Comparison of ENCODE assay signal across 9 cellular contexts in the genomic region with DNA sequence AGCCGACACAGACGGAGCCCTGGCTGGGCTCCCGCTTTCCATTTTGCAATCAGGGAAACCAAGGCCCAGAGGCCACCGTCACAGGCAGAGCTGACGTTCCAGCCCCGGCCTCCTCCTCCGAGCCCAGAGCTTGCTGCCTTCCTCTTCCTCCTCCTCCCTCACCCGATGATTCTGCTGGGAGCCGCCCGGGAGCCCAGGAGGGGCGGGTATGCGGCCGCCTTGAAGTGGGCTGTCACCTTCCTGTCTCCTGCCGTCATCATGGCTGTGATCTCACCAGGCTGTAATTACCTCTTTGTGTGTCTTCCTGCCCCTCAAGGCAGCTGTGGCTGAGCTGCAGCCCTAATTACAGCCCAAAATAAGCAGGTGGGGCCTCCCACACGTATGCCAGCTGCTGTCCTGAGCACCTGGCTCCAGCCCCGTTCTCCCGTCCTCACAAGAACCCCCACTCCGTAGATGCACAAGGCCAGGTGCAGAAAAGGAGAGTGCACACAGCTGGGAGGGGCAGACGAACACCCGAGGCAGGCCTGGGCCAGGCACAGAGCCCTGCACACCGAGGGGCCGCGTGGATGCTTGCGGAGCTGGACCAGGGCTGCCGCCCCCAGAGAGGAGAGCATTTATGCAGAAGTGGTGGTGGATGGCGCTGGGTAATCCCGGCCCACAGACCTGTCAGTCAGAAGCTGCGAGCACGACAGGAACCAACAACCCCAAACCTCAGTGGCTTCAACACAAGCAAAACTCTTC. TPM values are rescaled to one million over a fixed set of nuclear protein-coding genes. Genes with fewer than 3 reads are reported as not detected.
DNase-seq lines count a peak whose midpoint lies in the region; ATAC-seq and TF ChIP-seq lines count a peak whose summit lies in the region.
"Had no signal": no experiment of that assay in that cellular context is flagged by ENCODE, and none has a peak within 500 bp of the region (broad histone marks: within the 10 kb centered on the region; RNA-seq: fewer than 3 reads in every experiment).

No MANE protein-coding gene starts in this region.

- ATAC-seq in activated T-cell treated with anti-CD3 and anti-CD28 coated beads, Interleukin-2, amount 50 U/mL, for 72 hours (replicated peaks in 1 of 2) = peak; percentile 43 to 53
- ATAC-seq in foreskin keratinocyte (peak; percentile 39), HG03280 (IDR thresholded peaks at IDR 0.05; ENCODE audit: unreplicated experiment) (no peak), HG02759 (IDR thresholded peaks at IDR 0.05; ENCODE audit: unreplicated experiment) (no peak)

- H3K4me1 ChIP-seq in HEK293 (ENCODE audit: control insufficient read depth, insufficient read depth, low read length) (peaks cover 5% of the 10 kb centered on the region; the same call in 1 of the 2 replicates), NT2/D1 (ENCODE audit: insufficient read depth, insufficient read length) (peaks cover 27% of the 10 kb centered on the region), foreskin keratinocyte (peaks cover 2% of the 10 kb centered on the region)

- H3K4me1 Mint-ChIP-seq in activated T-cell treated with anti-CD3 and anti-CD28 coated beads, Interleukin-2, amount 50 U/mL, for 72 hours (ENCODE audit: low read depth) = peaks cover 45% of the 10 kb centered on the region

- no peaks in the 10 kb centered on the region for H3K27me3 Mint-ChIP-seq in activated T-cell treated with anti-CD3 and anti-CD28 coated beads, Interleukin-2, amount 50 U/mL, for 72 hours (ENCODE audit: low read depth)

- H3K9me3 ChIP-seq in HEK293 (ENCODE audit: control insufficient read depth, insufficient read depth, low read depth, low read length) (no peaks in the 10 kb centered on the region), NT2/D1 (ENCODE audit: insufficient read depth, low read length) (peaks cover 7% of the 10 kb centered on the region; the same call in 1 of the 2 replicates)
- H3K9me3 ChIP-seq: SJSA1 had no signal

- no peaks in the 10 kb centered on the region for H3K36me3 Mint-ChIP-seq in activated T-cell treated with anti-CD3 and anti-CD28 coated beads, Interleukin-2, amount 50 U/mL, for 72 hours (ENCODE audit: insufficient read depth in 2 of 2)

- peak overlapping the region; percentile 91 to 93 for H3K4me3 Mint-ChIP-seq in activated T-cell treated with anti-CD3 and anti-CD28 coated beads, Interleukin-2, amount 50 U/mL, for 72 hours

- H3K4me3 ChIP-seq in HEK293 (ENCODE audit: low read depth, low read length) (peak overlapping the region; percentile 21), NT2/D1 (ENCODE audit: insufficient read length, low read depth) (peak overlapping the region; percentile 21), skin epidermis (peak overlapping the region in 6 of 7 experiments; percentile 7 to 26 (median 10))
- H3K4me3 ChIP-seq: SJSA1 had no signal

- TF ChIP-seq CTCF in HEK293 (tag by site-specific recombination; IDR thresholded peaks at IDR 0.05) (no peak), foreskin keratinocyte (conservative IDR thresholded peaks at IDR 0.05) (no peak)

- peak overlapping the region; percentile 93 for H3K27ac Mint-ChIP-seq in activated T-cell treated with anti-CD3 and anti-CD28 coated beads, Interleukin-2, amount 50 U/mL, for 72 hours

- H3K27ac ChIP-seq in HEK293 (ENCODE audit: extremely low read depth, low read depth, low read length) (no peak overlapping the region), foreskin keratinocyte (no peak overlapping the region), skin epidermis (peak overlapping the region in 20 of 21 experiments; percentile 34 to 95 (median 78))
- H3K27ac ChIP-seq: SJSA1 had no signal

- no peaks in the 10 kb centered on the region for H3K9me3 Mint-ChIP-seq in activated T-cell treated with anti-CD3 and anti-CD28 coated beads, Interleukin-2, amount 50 U/mL, for 72 hours

- DNase-seq in NT2/D1 (ENCODE audit: low read depth, low spot score) (no peak), foreskin keratinocyte (peak; percentile 67 to 87)
- DNase-seq in activated T-cell treated with anti-CD3 and anti-CD28 coated beads, Interleukin-2, amount 50 U/mL, for 72 hours = peak; percentile 78 to 80
- no peak for DNase-seq in NK-92 treated with Interleukin-12 subunit alpha and Interleukin-12 subunit beta, amount 100 ng/mL, for 24 hours (lab: John Stamatoyannopoulos, UW)

- H3K36me3 ChIP-seq in HEK293 (ENCODE audit: control insufficient read depth in 2 of 2, insufficient read depth in 1 of 2, low read length in 2 of 2) = peaks cover 0 to 11% of the 10 kb centered on the region in 2 experiments; a peak in 1 of 3 replicates
- peaks cover 30% of the 10 kb centered on the region for H3K36me3 ChIP-seq in NT2/D1 (ENCODE audit: insufficient read depth, insufficient read length, low read length)

- POLR2A ChIA-PET in HEK293 (lab: Yijun Ruan, JAX) = interaction anchor here (0.8 to 2.4 kb wide), 7 partner anchors 11 to 192 kb away, joined by 3 to 35 read pairs (median 3); partner anchors contain the start of genes CDC34 and SHC2

- peak overlapping the region; percentile 77 for H3K9ac ChIP-seq in NT2/D1 (ENCODE audit: insufficient read length, low read depth)

- CTCF ChIA-PET in HEK293 (lab: Yijun Ruan, JAX) = interaction anchor here (0.6 to 2.9 kb wide), 37 partner anchors 8 to 490 kb away, joined by 3 to 49 read pairs (median 4); partner anchors contain the start of genes BSG, C2CD4C and CDC34

- H3K27me3 ChIP-seq in NT2/D1 (ENCODE audit: insufficient read depth, insufficient read length) = no peaks in the 10 kb centered on the region
- H3K27me3 ChIP-seq in foreskin keratinocyte = no peaks in the 10 kb centered on the region
- H3K27me3 ChIP-seq: SJSA1 had no signal

TF ChIP-seq in HEK293, 187 proteins besides CTCF, POLR2A, EP300 and RAD21 (continues in another document):
- TF ChIP-seq ZNF174 (tag by site-specific recombination; IDR thresholded peaks at IDR 0.05) (no peak), ZNF76 (tag by site-specific recombination; IDR thresholded peaks at IDR 0.05; ENCODE audit: borderline replicate concordance, low read depth) (no peak), ZNF747 (tag by site-specific recombination; IDR thresholded peaks at IDR 0.05) (no peak), ZNF707 (tag by site-specific recombination; IDR thresholded peaks at IDR 0.05) (0 out of 2 replicates have a peak, but pooled peaks have one; percentile 22), YY2 (tag by site-specific recombination; IDR thresholded peaks at IDR 0.05) (no peak), ZNF10 (tag by site-specific recombination; IDR thresholded peaks at IDR 0.05) (peak; percentile 91), ZNF214 (tag by site-specific recombination; IDR thresholded peaks at IDR 0.05; ENCODE audit: borderline replicate concordance) (no peak), ZNF513 (tag by site-specific recombination; IDR thresholded peaks at IDR 0.05) (peak; percentile 87)
- TF ChIP-seq, protein P1, sequence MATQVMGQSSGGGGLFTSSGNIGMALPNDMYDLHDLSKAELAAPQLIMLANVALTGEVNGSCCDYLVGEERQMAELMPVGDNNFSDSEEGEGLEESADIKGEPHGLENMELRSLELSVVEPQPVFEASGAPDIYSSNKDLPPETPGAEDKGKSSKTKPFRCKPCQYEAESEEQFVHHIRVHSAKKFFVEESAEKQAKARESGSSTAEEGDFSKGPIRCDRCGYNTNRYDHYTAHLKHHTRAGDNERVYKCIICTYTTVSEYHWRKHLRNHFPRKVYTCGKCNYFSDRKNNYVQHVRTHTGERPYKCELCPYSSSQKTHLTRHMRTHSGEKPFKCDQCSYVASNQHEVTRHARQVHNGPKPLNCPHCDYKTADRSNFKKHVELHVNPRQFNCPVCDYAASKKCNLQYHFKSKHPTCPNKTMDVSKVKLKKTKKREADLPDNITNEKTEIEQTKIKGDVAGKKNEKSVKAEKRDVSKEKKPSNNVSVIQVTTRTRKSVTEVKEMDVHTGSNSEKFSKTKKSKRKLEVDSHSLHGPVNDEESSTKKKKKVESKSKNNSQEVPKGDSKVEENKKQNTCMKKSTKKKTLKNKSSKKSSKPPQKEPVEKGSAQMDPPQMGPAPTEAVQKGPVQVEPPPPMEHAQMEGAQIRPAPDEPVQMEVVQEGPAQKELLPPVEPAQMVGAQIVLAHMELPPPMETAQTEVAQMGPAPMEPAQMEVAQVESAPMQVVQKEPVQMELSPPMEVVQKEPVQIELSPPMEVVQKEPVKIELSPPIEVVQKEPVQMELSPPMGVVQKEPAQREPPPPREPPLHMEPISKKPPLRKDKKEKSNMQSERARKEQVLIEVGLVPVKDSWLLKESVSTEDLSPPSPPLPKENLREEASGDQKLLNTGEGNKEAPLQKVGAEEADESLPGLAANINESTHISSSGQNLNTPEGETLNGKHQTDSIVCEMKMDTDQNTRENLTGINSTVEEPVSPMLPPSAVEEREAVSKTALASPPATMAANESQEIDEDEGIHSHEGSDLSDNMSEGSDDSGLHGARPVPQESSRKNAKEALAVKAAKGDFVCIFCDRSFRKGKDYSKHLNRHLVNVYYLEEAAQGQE (tag by site-specific recombination; IDR thresholded peaks at IDR 0.05) = no peak

RNA-seq across cellular contexts. Expression of gene TPGS1, which starts 4.0 kb away (rescaled TPM):
- total RNA-seq in activated T-cell treated with anti-CD3 and anti-CD28 coated beads, Interleukin-2, amount 50 U/mL, for 72 hours = 10 to 100 TPM; 11.9 to 12.1 TPM
- 7.3 and 7.9 TPM in 2 replicates for total RNA-seq in foreskin keratinocyte
- polyA plus RNA-seq in foreskin keratinocyte = 7.6 and 9.9 TPM in 2 replicates

RNA-seq across cellular contexts. Expression of gene MADCAM1, which starts 15.0 kb away (rescaled TPM):
- under 1 TPM; 0.31 to 0.32 TPM for total RNA-seq in activated T-cell treated with anti-CD3 and anti-CD28 coated beads, Interleukin-2, amount 50 U/mL, for 72 hours
- total RNA-seq in foreskin keratinocyte = 0.07 and 0.10 TPM in 2 replicates
- polyA plus RNA-seq in foreskin keratinocyte = 0.09 and 0.15 TPM in 2 replicates
- total RNA-seq: SJSA1 had no signal

RNA-seq across cellular contexts. Expression of gene CDC34, which starts 20.3 kb away (rescaled TPM):
- total RNA-seq in activated T-cell treated with anti-CD3 and anti-CD28 coated beads, Interleukin-2, amount 50 U/mL, for 72 hours = 10 to 100 TPM; 48.4 to 56.1 TPM
- total RNA-seq in foreskin keratinocyte = 80.0 and 81.4 TPM in 2 replicates
- 94.5 and 105 TPM in 2 replicates for polyA plus RNA-seq in foreskin keratinocyte

RNA-seq across cellular contexts. Expression of gene GZMM, which starts 32.6 kb away (rescaled TPM):
- 10 to 100 TPM; 23.5 to 31.0 TPM for total RNA-seq in activated T-cell treated with anti-CD3 and anti-CD28 coated beads, Interleukin-2, amount 50 U/mL, for 72 hours
- total RNA-seq in foreskin keratinocyte = not detected in 2 replicates
- polyA plus RNA-seq in foreskin keratinocyte = 0.10 TPM in 1 of 2 replicates, not detected in the other
- total RNA-seq: SJSA1 had no signal

RNA-seq across cellular contexts. Expression of gene SHC2, which starts 50.4 kb away (rescaled TPM):
- total RNA-seq in activated T-cell treated with anti-CD3 and anti-CD28 coated beads, Interleukin-2, amount 50 U/mL, for 72 hours = 1 to 10 TPM; 1.9 to 2.5 TPM
- 0.42 and 0.54 TPM in 2 replicates for total RNA-seq in foreskin keratinocyte
- polyA plus RNA-seq in foreskin keratinocyte = 0.38 and 0.41 TPM in 2 replicates
- total RNA-seq: SJSA1 had no signal

Comparison
In these comparisons a context has a peak if more than half of its experiments do, and no peak if none do; other contexts are left out.
1. H3K27ac ChIP-seq: peak in skin epidermis (20 of 21); none in HEK293 (single experiment) and foreskin keratinocyte (single experiment).
2. DNase-seq: peak in activated T-cell treated with anti-CD3 and anti-CD28 coated beads, Interleukin-2, amount 50 U/mL, for 72 hours (2 of 2) and foreskin keratinocyte (2 of 2); none in NT2/D1 (single experiment) and NK-92 treated with Interleukin-12 subunit alpha and Interleukin-12 subunit beta, amount 100 ng/mL, for 24 hours (single experiment).
3. ATAC-seq: peak in activated T-cell treated with anti-CD3 and anti-CD28 coated beads, Interleukin-2, amount 50 U/mL, for 72 hours (2 of 2) and foreskin keratinocyte (single experiment); none in HG03280 (single experiment) and HG02759 (single experiment).
4. Peak in every context shown above with its lines, with median percentiles within 50 percentile points of each other: H3K4me3 ChIP-seq.